Comparison of ENCODE assay signal across 1 cellular context in the genomic region with DNA sequence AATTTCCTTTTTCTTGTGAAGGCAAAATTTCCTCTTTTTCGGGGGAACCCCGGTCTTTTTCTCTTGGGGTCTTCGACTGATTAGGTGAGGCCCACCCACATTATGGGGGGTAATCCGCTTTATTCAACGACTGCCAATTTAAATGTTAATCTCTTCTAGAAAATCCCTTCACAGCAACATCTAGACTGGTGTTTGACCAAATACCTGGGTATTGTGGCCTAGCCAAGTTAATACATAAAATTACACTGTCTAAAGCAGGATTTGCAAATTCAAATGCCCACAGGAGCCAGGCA.
TF ChIP-seq lines count a peak whose summit lies in the region.

No MANE protein-coding gene starts in this region.

TF ChIP-seq in H1, 55 proteins besides CTCF, POLR2A, EP300 and RAD21 (continued from another document):
- TF ChIP-seq HDAC2 (IDR thresholded peaks at IDR 0.05; ENCODE audit: borderline replicate concordance in 1 of 2, low read depth in 2 of 2, low read length in 2 of 2) = peak in 1 of 2 experiments; percentile 73; a peak in 1 of 4 replicates
